Comparison of ENCODE assay signal across 14 cellular contexts in genomic region chr3:58564456-58565160, GRCh38. TPM values are rescaled to one million over a fixed set of nuclear protein-coding genes. Genes with fewer than 3 reads are reported as not detected.
DNase-seq lines count a peak whose midpoint lies in the region; ATAC-seq, FAIRE-seq and TF ChIP-seq lines count a peak whose summit lies in the region.
"Had no signal": no experiment of that assay in that cellular context is flagged by ENCODE, and none has a peak within 500 bp of the region (broad histone marks: within the 10 kb centered on the region; RNA-seq: fewer than 3 reads in every experiment).

No MANE protein-coding gene starts in this region.

- no peaks in the 10 kb centered on the region for H3K79me2 ChIP-seq in PC-3 (ENCODE audit: low read length)
- no peaks in the 10 kb centered on the region for H3K79me2 ChIP-seq in endothelial cell of umbilical vein (ENCODE audit: control insufficient read depth, insufficient read depth, low read length)

- H3K27ac ChIP-seq in PC-3 (ENCODE audit: low read length) (peak overlapping the region; percentile 96), endothelial cell of umbilical vein (ENCODE audit: insufficient read depth, low read depth, low read length) (peak overlapping the region; percentile 90)
- H3K27ac ChIP-seq: thyroid gland had no signal

- H3K9me2 ChIP-seq in PC-3 (replicated peaks; ENCODE audit: low read length) = no peaks in the 10 kb centered on the region

- FAIRE-seq in endothelial cell of umbilical vein (lab: Jason Lieb, UNC) = peak; percentile 97
- FAIRE-seq: GM18507 had no signal

- CTCF ChIA-PET in BJ (lab: Yijun Ruan, JAX) (interaction anchor here (0.6 to 16.7 kb wide), 5 partner anchors 11 to 562 kb away, joined by 3 to 371 read pairs (median 6); no protein-coding TSS in a partner anchor), PC-3 (lab: Charles Lee) (interaction anchor here (0.6 to 0.7 kb wide), 3 partner anchors 62 to 116 kb away, joined by 3 to 4 read pairs (median 4); no protein-coding TSS in a partner anchor), endothelial cell of umbilical vein (lab: Charles Lee) (interaction anchor here (1.0 to 10.4 kb wide), 4 partner anchors 10 to 65 kb away, joined by 4 to 442 read pairs (median 5); partner anchors contain the start of gene FAM107A)

- H3K4me2 ChIP-seq in PC-3 (ENCODE audit: low read length) (peak overlapping the region; percentile 47), endothelial cell of umbilical vein (ENCODE audit: insufficient read depth, low read length) (peak overlapping the region; percentile 13)

- intact Hi-C loops in PC-3 (cut with micrococcal nuclease) = loop anchor here (1.0 to 10.0 kb wide), 5 partner anchors 65 to 650 kb away; no protein-coding TSS in a partner anchor
- intact Hi-C loops in endothelial cell of umbilical vein (cut with micrococcal nuclease) = loop anchor here (5.0 to 10.0 kb wide), 3 partner anchors 260 to 648 kb away; no protein-coding TSS in a partner anchor

- no peak for TF ChIP-seq POLR2A in endothelial cell of umbilical vein (IDR thresholded peaks at IDR 0.05; ENCODE audit: low read depth, low read length)

- dilution Hi-C loops in endothelial cell of umbilical vein (cut with MboI; ENCODE audit: extremely low pct_ligation_motif_present, low sequenced_read_pairs) = no loop called here

- H4K20me1 ChIP-seq in PC-3 (ENCODE audit: low read length) = no peaks in the 10 kb centered on the region
- no peaks in the 10 kb centered on the region for H4K20me1 ChIP-seq in endothelial cell of umbilical vein (replicated peaks; ENCODE audit: control insufficient read depth, extremely low read depth, insufficient read depth, low read length)

- POLR2A ChIA-PET in BJ (lab: Charles Lee) = no interaction called here
- POLR2A ChIA-PET in PC-3 (lab: Charles Lee; ENCODE audit: unreplicated experiment) = interaction anchor here (0.6 kb wide), 2 partner anchors 71 to 681 kb away, joined by 3 to 5 read pairs; no protein-coding TSS in a partner anchor
- POLR2A ChIA-PET in endothelial cell of umbilical vein (lab: Charles Lee) = no interaction called here

- H3K27me3 ChIP-seq in BJ (ENCODE audit: control insufficient read depth, insufficient read depth, low read length) (no peaks in the 10 kb centered on the region), PC-3 (ENCODE audit: low read length) (no peaks in the 10 kb centered on the region), endothelial cell of umbilical vein (ENCODE audit: control insufficient read depth in 2 of 2, insufficient read depth in 2 of 2, low read length in 2 of 2) (no peaks in the 10 kb centered on the region)
- H3K27me3 ChIP-seq: thyroid gland had no signal

- TF ChIP-seq CTCF in BJ (IDR thresholded peaks at IDR 0.05; ENCODE audit: insufficient read depth, low read depth, low read length) (no peak), PC-3 (conservative IDR thresholded peaks at IDR 0.05; ENCODE audit: low read depth, low read length) (no peak), endothelial cell of umbilical vein (IDR thresholded peaks at IDR 0.05; ENCODE audit: extremely low read depth in 1 of 2, insufficient read depth in 1 of 2, low read depth in 1 of 2, low read length in 2 of 2) (no peak)

- no peak overlapping the region for H2AFZ ChIP-seq in PC-3 (ENCODE audit: low read length)
- no peak overlapping the region for H2AFZ ChIP-seq in endothelial cell of umbilical vein (ENCODE audit: low read depth, low read length)

- peaks cover 52% of the 10 kb centered on the region for H3K4me1 ChIP-seq in PC-3 (ENCODE audit: insufficient read depth, low read length)
- peaks cover 35% of the 10 kb centered on the region for H3K4me1 ChIP-seq in endothelial cell of umbilical vein (ENCODE audit: control insufficient read depth, extremely low read depth, insufficient read depth, low read length)

- H3K36me3 ChIP-seq in BJ (ENCODE audit: control insufficient read depth, insufficient read depth, low read length) = no peaks in the 10 kb centered on the region
- H3K36me3 ChIP-seq in PC-3 (ENCODE audit: low read depth, low read length) = no peaks in the 10 kb centered on the region
- no peaks in the 10 kb centered on the region for H3K36me3 ChIP-seq in endothelial cell of umbilical vein (ENCODE audit: control insufficient read depth in 2 of 2, extremely low read depth in 1 of 2, insufficient read depth in 2 of 2, low read length in 2 of 2)

- H3F3A ChIP-seq in PC-3 (ENCODE audit: low read length, unreplicated experiment) = peaks cover 6% of the 10 kb centered on the region

- H3K9me1 ChIP-seq in endothelial cell of umbilical vein (replicated peaks; ENCODE audit: control insufficient read depth, extremely low read depth, insufficient read depth, low read length) = no peaks in the 10 kb centered on the region

- ATAC-seq in PC-3 = peak; percentile 66
- no peak for ATAC-seq in HG02759 (IDR thresholded peaks at IDR 0.05; ENCODE audit: unreplicated experiment)
- ATAC-seq in GM19397 (IDR thresholded peaks at IDR 0.05; ENCODE audit: unreplicated experiment) = no peak
- no peak for ATAC-seq in HG03159 (IDR thresholded peaks at IDR 0.05; ENCODE audit: unreplicated experiment)

- DNase-seq in BJ (ENCODE audit: low read depth) (peak; percentile 76), PC-3 (peak; percentile 96), endothelial cell of umbilical vein (ENCODE audit: low read depth, low spot score) (peak; percentile 69), myocyte (ENCODE audit: low read depth) (peak; percentile 81), OCI-M2 (lab: John Stamatoyannopoulos, UW; ENCODE audit: unreplicated experiment) (no peak)
- DNase-seq: COR-L47, NCI-H2029, SIG-M5, thyroid gland had no signal

- H3K4me3 ChIP-seq in BJ (ENCODE audit: low read depth, low read length) (no peak overlapping the region), PC-3 (ENCODE audit: low read length) (no peak overlapping the region), endothelial cell of umbilical vein (replicated peaks in 1 of 3; ENCODE audit: insufficient read depth in 1 of 3, low read depth in 1 of 3, low read length in 3 of 3) (no peak overlapping the region)
- H3K4me3 ChIP-seq: thyroid gland had no signal

- H3K9ac ChIP-seq in PC-3 (ENCODE audit: low read length) (peak overlapping the region; percentile 80), endothelial cell of umbilical vein (replicated peaks; ENCODE audit: extremely low read depth, insufficient read depth, low read length) (peak overlapping the region; percentile 44)

- H3K9me3 ChIP-seq in PC-3 (ENCODE audit: low read length) (no peaks in the 10 kb centered on the region), endothelial cell of umbilical vein (replicated peaks; ENCODE audit: control insufficient read depth, insufficient read depth, low read length) (no peaks in the 10 kb centered on the region)
- H3K9me3 ChIP-seq: thyroid gland had no signal

- no TSS peak for BruUV-seq in PC-3 (replicated peaks; lab: Mats Ljungman, UMichigan)
- BruUV-seq in endothelial cell of umbilical vein (replicated peaks; lab: Mats Ljungman, UMichigan) = TSS peak; percentile 40

TF ChIP-seq in endothelial cell of umbilical vein, 7 proteins besides CTCF, POLR2A, EP300 and RAD21:
- no peak for TF ChIP-seq EZH2 (IDR thresholded peaks at IDR 0.05; ENCODE audit: borderline replicate concordance, low read depth, low read length, severe bottlenecking)
- no peak for TF ChIP-seq GATA2 (IDR thresholded peaks at IDR 0.05; ENCODE audit: insufficient read depth, insufficient read length, low read depth, low read length)
- TF ChIP-seq FOS (IDR thresholded peaks at IDR 0.05; ENCODE audit: borderline replicate concordance, insufficient read depth, low read length) = peak; percentile 74
- TF ChIP-seq POLR2AphosphoS5 (IDR thresholded peaks at IDR 0.05; ENCODE audit: insufficient read depth, low read depth, low read length) = peak; percentile 53
- TF ChIP-seq MYC (IDR thresholded peaks at IDR 0.05; ENCODE audit: low read depth, low read length) = peak; percentile 45
- peak; percentile 49 for TF ChIP-seq JUN (IDR thresholded peaks at IDR 0.05; ENCODE audit: borderline replicate concordance, insufficient read depth, insufficient read length, low read depth)
- no peak for TF ChIP-seq MAX (IDR thresholded peaks at IDR 0.05; ENCODE audit: insufficient read depth, insufficient read length)

RNA-seq across cellular contexts. Expression of gene FAM107A, which starts 12.6 kb away (rescaled TPM):
- 0.05 and 0.11 TPM in 2 replicates for polyA plus RNA-seq in BJ (2011; rRNA removed)
- polyA minus RNA-seq in BJ (2011; rRNA and poly(A)+ RNA removed) = 0.21 TPM in 1 of 2 replicates, not detected in the other
- total RNA-seq in PC-3 (2014; rRNA removed) = 0.07 and 0.29 TPM in 2 replicates
- total RNA-seq in endothelial cell of umbilical vein = 8.2 and 10.7 TPM in 2 replicates
- polyA plus RNA-seq in endothelial cell of umbilical vein = 4.8 and 5.7 TPM in 2 replicates
- polyA plus RNA-seq in endothelial cell of umbilical vein (2011; cell fraction: cytosol; rRNA removed) = 6.3 and 6.4 TPM in 2 replicates
- polyA plus RNA-seq in endothelial cell of umbilical vein (2011; cell fraction: nucleus; rRNA removed) = 8.0 and 8.5 TPM in 2 replicates
- polyA plus RNA-seq in endothelial cell of umbilical vein (2012) = 2.2 and 8.5 TPM in 2 replicates
- 2.9 and 4.0 TPM in 2 replicates for polyA minus RNA-seq in endothelial cell of umbilical vein
- polyA minus RNA-seq in endothelial cell of umbilical vein (2011; cell fraction: cytosol; rRNA and poly(A)+ RNA removed) = not detected
- 3.0 and 3.4 TPM in 2 replicates for polyA minus RNA-seq in endothelial cell of umbilical vein (2011; cell fraction: nucleus; rRNA and poly(A)+ RNA removed)
- total RNA-seq in myocyte = not detected in 2 replicates
- not detected for polyA plus RNA-seq in myocyte (2012)

RNA-seq across cellular contexts. Expression of gene ACOX2, which starts 27.6 kb away (rescaled TPM):
- 32.3 and 39.6 TPM in 2 replicates for polyA plus RNA-seq in BJ (2011; rRNA removed)
- 22.5 and 28.0 TPM in 2 replicates for polyA minus RNA-seq in BJ (2011; rRNA and poly(A)+ RNA removed)
- total RNA-seq in PC-3 (2014; rRNA removed) = 9.8 and 10.8 TPM in 2 replicates
- total RNA-seq in endothelial cell of umbilical vein = 1.5 and 2.1 TPM in 2 replicates
- 10.5 and 10.7 TPM in 2 replicates for polyA plus RNA-seq in endothelial cell of umbilical vein
- 3.6 and 3.8 TPM in 2 replicates for polyA plus RNA-seq in endothelial cell of umbilical vein (2011; cell fraction: cytosol; rRNA removed)
- 61.1 and 77.6 TPM in 2 replicates for polyA plus RNA-seq in endothelial cell of umbilical vein (2011; cell fraction: nucleus; rRNA removed)
- polyA plus RNA-seq in endothelial cell of umbilical vein (2012) = 1.5 TPM in 2 replicates
- 10.1 and 16.8 TPM in 2 replicates for polyA minus RNA-seq in endothelial cell of umbilical vein
- not detected for polyA minus RNA-seq in endothelial cell of umbilical vein (2011; cell fraction: cytosol; rRNA and poly(A)+ RNA removed)
- 11.1 and 12.7 TPM in 2 replicates for polyA minus RNA-seq in endothelial cell of umbilical vein (2011; cell fraction: nucleus; rRNA and poly(A)+ RNA removed)
- total RNA-seq in myocyte = 0.16 and 0.91 TPM in 2 replicates
- 1.3 TPM for polyA plus RNA-seq in myocyte (2012)
- polyA plus RNA-seq: neural cell had no signal
